ENCODE assay signal across 8 cellular contexts in genomic region chrX:47752685-47753084, GRCh38.
"Had no signal": no experiment of that assay in that cellular context is flagged by ENCODE, and none has a peak within 500 bp of the region (broad histone marks: within the 10 kb centered on the region; RNA-seq: fewer than 3 reads in every experiment).

No MANE protein-coding gene starts in this region.

- H3K4me3 ChIP-seq: GM23248, HAP-1 had no signal

- H2AFZ ChIP-seq: GM23248 had no signal

- ATAC-seq: HCT116, HepG2 had no signal

- FAIRE-seq: HepG2 had no signal

- H3K27ac ChIP-seq: GM23248, HL-60 had no signal

- H3K9me3 ChIP-seq: HAP-1 had no signal

- DNase-seq: GM23248, GOT3, H7, HFFc6 had no signal

- H3K9ac ChIP-seq: GM23248 had no signal

- H3K36me3 ChIP-seq: HAP-1 had no signal

- H3K4me1 ChIP-seq: HAP-1 had no signal
